In the genomic region with DNA sequence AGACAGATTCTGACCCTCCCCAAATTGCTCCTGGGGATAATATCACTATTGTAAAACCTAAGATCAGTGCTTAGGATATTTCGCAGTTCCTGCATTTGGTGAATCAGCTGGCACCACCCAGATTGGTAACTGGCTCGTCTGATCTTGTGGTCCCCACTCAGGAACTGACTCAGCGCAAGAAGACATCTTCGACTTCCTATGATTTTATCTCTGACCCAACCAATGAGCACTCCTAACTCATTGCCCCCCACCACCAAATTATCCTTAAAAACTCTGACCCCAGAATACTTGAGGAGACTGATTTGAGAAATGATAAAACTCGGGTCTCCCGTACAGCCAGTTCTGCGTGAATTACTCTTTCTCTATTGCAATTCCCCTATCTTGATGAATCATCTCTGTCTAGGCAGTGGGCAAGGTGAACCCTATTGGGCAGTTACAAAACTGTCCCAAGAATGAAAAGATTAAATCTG, we compare ENCODE assay signal across 10 cellular contexts. TPM values are rescaled to one million over a fixed set of nuclear protein-coding genes. Genes with fewer than 3 reads are reported as not detected.
DNase-seq lines count a peak whose midpoint lies in the region; ATAC-seq, FAIRE-seq and TF ChIP-seq lines count a peak whose summit lies in the region.
"Had no signal": no experiment of that assay in that cellular context is flagged by ENCODE, and none has a peak within 500 bp of the region (broad histone marks: within the 10 kb centered on the region; RNA-seq: fewer than 3 reads in every experiment).

No MANE protein-coding gene starts in this region.

- in situ Hi-C loops in gastrocnemius medialis (cut with MboI; ENCODE audit: low sequenced_read_pairs in 4 of 4): no loop called here

- FAIRE-seq in GM12891 (lab: Jason Lieb, UNC): no peak
- FAIRE-seq: GM12878, pancreas had no signal

- no peaks in the 10 kb centered on the region for H3K79me2 ChIP-seq in parathyroid adenoma

- TF ChIP-seq POLR2A in GM12891 (IDR thresholded peaks at IDR 0.05; ENCODE audit: low read depth, low read length) (no peak), gastrocnemius medialis (IDR thresholded peaks at IDR 0.05) (no peak)

- H2AFZ ChIP-seq in parathyroid adenoma: peak overlapping the region; percentile 0

- no peak overlapping the region for H3K4me2 ChIP-seq in parathyroid adenoma (ENCODE audit: low read length)

- peaks cover 14 to 45% (median 29%) of the 10 kb centered on the region in 4 donors for H3K4me1 Mint-ChIP-seq in CD4-positive, CD25-positive, alpha-beta regulatory T cell

- H3K4me1 ChIP-seq in CD4-positive, CD25-positive, alpha-beta regulatory T cell (ENCODE audit: control insufficient read depth, insufficient read depth, low read length, poor library complexity, severe bottlenecking): peaks cover 30% of the 10 kb centered on the region
- H3K4me1 ChIP-seq in parathyroid adenoma (no peaks in the 10 kb centered on the region), gastrocnemius medialis (no peaks in the 10 kb centered on the region)
- H3K4me1 ChIP-seq: pancreas had no signal

- H3K36me3 Mint-ChIP-seq in CD4-positive, CD25-positive, alpha-beta regulatory T cell: peaks cover 3% of the 10 kb centered on the region

- H3K4me3 ChIP-seq in CD4-positive, CD25-positive, alpha-beta regulatory T cell (ENCODE audit: low read depth, low read length): peak overlapping the region; percentile 79
- no peak overlapping the region for H3K4me3 ChIP-seq in parathyroid adenoma (ENCODE audit: low read depth, low read length)
- H3K4me3 ChIP-seq in gastrocnemius medialis: no peak overlapping the region
- H3K4me3 ChIP-seq: GM12878, pancreas had no signal

- H3K27me3 ChIP-seq in CD4-positive, CD25-positive, alpha-beta regulatory T cell (ENCODE audit: control insufficient read depth, insufficient read depth, low read length): no peaks in the 10 kb centered on the region
- H3K27me3 ChIP-seq in parathyroid adenoma (ENCODE audit: control insufficient read depth, insufficient read depth, low read length): no peaks in the 10 kb centered on the region
- no peaks in the 10 kb centered on the region for H3K27me3 ChIP-seq in gastrocnemius medialis
- H3K27me3 ChIP-seq: pancreas had no signal

- peak; percentile 84 to 92 for ATAC-seq in CD4-positive, CD25-positive, alpha-beta regulatory T cell (ENCODE audit: low read depth in 2 of 2)
- ATAC-seq in gastrocnemius medialis (no peak), GM18909 (IDR thresholded peaks at IDR 0.05; ENCODE audit: poor library complexity, unreplicated experiment) (no peak)

- H3K4me3 Mint-ChIP-seq in CD4-positive, CD25-positive, alpha-beta regulatory T cell: peak overlapping the region; percentile 64 to 86 (median 76)

- TF ChIP-seq CTCF in RWPE1 (conservative IDR thresholded peaks at IDR 0.05; ENCODE audit: low read depth) (no peak), parathyroid adenoma (IDR thresholded peaks at IDR 0.05) (no peak), gastrocnemius medialis (IDR thresholded peaks at IDR 0.05 in 4 of 5, conservative IDR thresholded peaks at IDR 0.05 in 1 of 5) (no peak)

- DNase-seq in CD4-positive, CD25-positive, alpha-beta regulatory T cell: peak; percentile 42 to 88 (median 46)
- DNase-seq in RWPE1 (ENCODE audit: low spot score) (peak; percentile 42), GM12891 (ENCODE audit: insufficient read length, low spot score) (no peak), gastrocnemius medialis (no peak), NCI-H510A (lab: John Stamatoyannopoulos, UW) (no peak)
- peak; percentile 50 for DNase-seq in activated effector memory CD4-positive, alpha-beta T cell treated with Interleukin-2 at 50 U/mL for 16 hours
- DNase-seq: pancreas had no signal

- H3K27ac Mint-ChIP-seq in CD4-positive, CD25-positive, alpha-beta regulatory T cell: peak overlapping the region; percentile 56 to 95 (median 93)

- POLR2A ChIA-PET in RWPE1 (lab: Yijun Ruan, JAX; ENCODE audit: low non-redundant PET): interaction anchor here (1.4 kb wide), 1 partner anchor 28 kb away, joined by 3 read pairs; no protein-coding TSS in a partner anchor

- CTCF ChIA-PET in RWPE1 (lab: Yijun Ruan, JAX): interaction anchor here (0.6 kb wide), 3 partner anchors 50 to 1142 kb away, joined by 3 to 8 read pairs (median 4); no protein-coding TSS in a partner anchor

- H3K27ac ChIP-seq in CD4-positive, CD25-positive, alpha-beta regulatory T cell (ENCODE audit: insufficient read depth, low read length, poor library complexity, severe bottlenecking): peak overlapping the region; percentile 75
- H3K27ac ChIP-seq in RWPE1 (peak overlapping the region; percentile 41), parathyroid adenoma (no peak overlapping the region), gastrocnemius medialis (no peak overlapping the region)
- H3K27ac ChIP-seq: pancreas had no signal

- intact Hi-C loops in gastrocnemius medialis (cut with DNase I; ENCODE audit: low total_unique reads): no loop called here

- no peaks in the 10 kb centered on the region for H3K9me3 ChIP-seq in CD4-positive, CD25-positive, alpha-beta regulatory T cell (ENCODE audit: control insufficient read depth in 2 of 2, low read length in 2 of 2)
- H3K9me3 ChIP-seq in parathyroid adenoma (ENCODE audit: control insufficient read depth, low read length) (no peaks in the 10 kb centered on the region), gastrocnemius medialis (no peaks in the 10 kb centered on the region)
- H3K9me3 ChIP-seq: pancreas had no signal

- no peaks in the 10 kb centered on the region for H3K36me3 ChIP-seq in CD4-positive, CD25-positive, alpha-beta regulatory T cell (ENCODE audit: control insufficient read depth, insufficient read depth, low read length)
- H3K36me3 ChIP-seq in parathyroid adenoma (ENCODE audit: control insufficient read depth, insufficient read depth, low read length): no peaks in the 10 kb centered on the region
- H3K36me3 ChIP-seq in gastrocnemius medialis: no peaks in the 10 kb centered on the region
- H3K36me3 ChIP-seq: pancreas had no signal

- no peak overlapping the region for H3K9ac ChIP-seq in parathyroid adenoma

- peaks cover 0 to 2% (median 0%) of the 10 kb centered on the region in 7 donors for H3K9me3 Mint-ChIP-seq in CD4-positive, CD25-positive, alpha-beta regulatory T cell

- no peaks in the 10 kb centered on the region for H3K27me3 Mint-ChIP-seq in CD4-positive, CD25-positive, alpha-beta regulatory T cell

TF ChIP-seq in GM12891, 5 proteins besides CTCF, POLR2A, EP300 and RAD21:
- no peak for TF ChIP-seq TAF1 (IDR thresholded peaks at IDR 0.05; ENCODE audit: low read depth, low read length)

RNA-seq across cellular contexts. Expression of a gene that starts 20.2 kb away (rescaled TPM):
- total RNA-seq in CD4-positive, CD25-positive, alpha-beta regulatory T cell: 97.8 TPM
- polyA plus RNA-seq in CD4-positive, CD25-positive, alpha-beta regulatory T cell: 100 to 1,000 TPM; 103 to 136 (median 119) TPM
- polyA plus RNA-seq in GM12891 (2012; ENCODE audit: low read depth, missing spikeins): 5.0 TPM
- total RNA-seq in gastrocnemius medialis: 10 to 100 TPM; 34.7 to 75.0 (median 54.9) TPM

RNA-seq across cellular contexts. Expression of a gene that starts 55.7 kb away (rescaled TPM):
- total RNA-seq in CD4-positive, CD25-positive, alpha-beta regulatory T cell: not detected
- under 1 TPM in 3 of 4 donors, not detected in 1; 0.05 to 0.26 (median 0.17) TPM for polyA plus RNA-seq in CD4-positive, CD25-positive, alpha-beta regulatory T cell
- polyA plus RNA-seq in GM12891 (2012; ENCODE audit: low read depth, missing spikeins): not detected
- not detected for total RNA-seq in gastrocnemius medialis
- total RNA-seq: GM12878 had no signal
- polyA plus RNA-seq: GM12878, pancreas had no signal

Comparison
In these comparisons a context has a peak if more than half of its experiments do, and no peak if none do; other contexts are left out.
1. ATAC-seq: peak in CD4-positive, CD25-positive, alpha-beta regulatory T cell (2 of 2); none in gastrocnemius medialis (0 of 2) and GM18909 (single experiment).
2. DNase-seq: peak in CD4-positive, CD25-positive, alpha-beta regulatory T cell (3 of 3), RWPE1 (single experiment) and activated effector memory CD4-positive, alpha-beta T cell treated with Interleukin-2 at 50 U/mL for 16 hours (single experiment); none in GM12891 (single experiment), gastrocnemius medialis (0 of 2) and NCI-H510A (single experiment).
3. H3K27ac ChIP-seq: peak in CD4-positive, CD25-positive, alpha-beta regulatory T cell (single experiment) and RWPE1 (single experiment); none in parathyroid adenoma (single experiment) and gastrocnemius medialis (0 of 4).